Comparison of ENCODE assay signal across 2 cellular contexts in genomic region chr17:32482568-32483320, GRCh38.
TF ChIP-seq lines count a peak whose summit lies in the region.

No MANE protein-coding gene starts in this region.

TF ChIP-seq in SK-N-SH, 30 proteins besides CTCF, POLR2A, EP300 and RAD21 (continued from another document):
- TF ChIP-seq USF2 (IDR thresholded peaks at IDR 0.05; ENCODE audit: borderline replicate concordance, low read depth, low read length) (no peak), MXI1 (IDR thresholded peaks at IDR 0.05; ENCODE audit: low read depth, low read length) (peak; percentile 49; the same call in 1 of the 2 replicates), ELF1 (IDR thresholded peaks at IDR 0.05) (no peak)

TF ChIP-seq in SK-N-SH treated with all-trans-retinoic acid at 6 μM for 48 hours, 23 proteins besides CTCF, POLR2A, EP300 and RAD21 (continued from another document):
- no peak for TF ChIP-seq CREB5 (CRISPR knock-in tag; IDR thresholded peaks at IDR 0.05; ENCODE audit: low read depth)
- TF ChIP-seq PATZ1 (CRISPR knock-in tag; IDR thresholded peaks at IDR 0.05; ENCODE audit: borderline replicate concordance): no peak
- TF ChIP-seq SNAI2 (CRISPR knock-in tag; IDR thresholded peaks at IDR 0.05): no peak
- TF ChIP-seq CSDC2 (CRISPR knock-in tag; IDR thresholded peaks at IDR 0.05): no peak
